Comparison of ENCODE assay signal across 7 cellular contexts in the genomic region with DNA sequence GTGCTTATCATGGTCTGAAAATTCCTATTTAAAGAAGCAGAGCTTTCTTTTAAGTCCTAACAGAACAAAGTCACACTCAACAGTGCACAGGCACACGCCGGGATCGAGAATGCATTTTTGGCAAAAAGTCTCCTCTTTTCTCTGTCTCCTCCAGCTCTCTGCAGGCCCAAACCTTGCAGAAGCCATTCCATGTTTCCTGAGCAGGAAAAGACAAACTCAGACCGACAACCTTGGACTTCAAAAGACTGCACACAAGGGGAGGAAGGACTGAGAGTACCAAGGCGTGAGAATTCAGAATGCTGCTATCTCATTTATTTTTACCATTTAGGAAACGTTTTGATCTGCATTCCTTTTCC.
DNase-seq lines count a peak whose midpoint lies in the region; ATAC-seq and TF ChIP-seq lines count a peak whose summit lies in the region.

No MANE protein-coding gene starts in this region.

- H3K9me3 ChIP-seq in iPS-18c (ENCODE audit: control insufficient read depth, insufficient read depth, low read length) (no peaks in the 10 kb centered on the region), stomach smooth muscle (ENCODE audit: control insufficient read depth in 2 of 2, low read length in 2 of 2) (no peaks in the 10 kb centered on the region)

- H3K4me3 Mint-ChIP-seq in activated T-helper 1 cell treated with anti-CD3 and anti-CD28 coated beads, Interleukin-12 subunit alpha, Interleukin-12 subunit beta, Interleukin-2, Interleukin-4 antibody, amounts not matched to agents 30 ng/mL and 10 ng/mL and 1 ng/mL, durations not matched to agents 14 hours and 24 hours and 36 hours: peak overlapping the region; percentile 70

- no peaks in the 10 kb centered on the region for H3K27me3 ChIP-seq in stomach smooth muscle (ENCODE audit: control insufficient read depth in 1 of 2, insufficient read depth in 2 of 2, low read length in 2 of 2)

- DNase-seq in HFF-Myc (ENCODE audit: extremely low read depth, low read depth) (no peak), DMS 273 treated with DMSO at 0.1 percent for 48 hours (lab: John Stamatoyannopoulos, UW) (no peak), posterior cingulate gyrus (no peak)
- no peak for DNase-seq in activated T-helper 1 cell treated with anti-CD3 and anti-CD28 coated beads, Interleukin-12 subunit alpha, Interleukin-12 subunit beta, Interleukin-2, Interleukin-4 antibody, amounts not matched to agents 30 ng/mL and 10 ng/mL and 1 ng/mL, durations not matched to agents 14 hours and 24 hours and 36 hours (ENCODE audit: low spot score)

- peaks cover 5% of the 10 kb centered on the region for H3K36me3 Mint-ChIP-seq in activated T-helper 1 cell treated with anti-CD3 and anti-CD28 coated beads, Interleukin-12 subunit alpha, Interleukin-12 subunit beta, Interleukin-2, Interleukin-4 antibody, amounts not matched to agents 30 ng/mL and 10 ng/mL and 1 ng/mL, durations not matched to agents 14 hours and 24 hours and 36 hours (ENCODE audit: low read depth)

- H3K27ac Mint-ChIP-seq in activated T-helper 1 cell treated with anti-CD3 and anti-CD28 coated beads, Interleukin-12 subunit alpha, Interleukin-12 subunit beta, Interleukin-2, Interleukin-4 antibody, amounts not matched to agents 30 ng/mL and 10 ng/mL and 1 ng/mL, durations not matched to agents 14 hours and 24 hours and 36 hours: peak overlapping the region; percentile 93

- ATAC-seq in HG02852 (IDR thresholded peaks at IDR 0.05; ENCODE audit: unreplicated experiment): no peak

- intact Hi-C loops in activated T-helper 1 cell treated with anti-CD3 and anti-CD28 coated beads, Interleukin-12 subunit alpha, Interleukin-12 subunit beta, Interleukin-2, Interleukin-4 antibody, amounts not matched to agents 30 ng/mL and 10 ng/mL and 1 ng/mL, durations not matched to agents 14 hours and 24 hours and 36 hours (cut with micrococcal nuclease): loop anchor here (1.0 to 2.0 kb wide), 7 partner anchors 40 to 1233 kb away; a partner anchor contains a TSS
- intact Hi-C loops in posterior cingulate gyrus (cut with DNase I): loop anchor here (2.0 to 10.0 kb wide), 2 partner anchors 41 to 933 kb away; no protein-coding TSS in a partner anchor

- peak overlapping the region; percentile 82 to 95 for H3K9ac ChIP-seq in stomach smooth muscle (ENCODE audit: low read length in 2 of 2)

- H3K27me3 Mint-ChIP-seq in activated T-helper 1 cell treated with anti-CD3 and anti-CD28 coated beads, Interleukin-12 subunit alpha, Interleukin-12 subunit beta, Interleukin-2, Interleukin-4 antibody, amounts not matched to agents 30 ng/mL and 10 ng/mL and 1 ng/mL, durations not matched to agents 14 hours and 24 hours and 36 hours (ENCODE audit: insufficient read depth): no peaks in the 10 kb centered on the region

- H3K4me1 ChIP-seq in stomach smooth muscle (ENCODE audit: control insufficient read depth, insufficient read depth, low read length): peaks cover 49% of the 10 kb centered on the region

- peak overlapping the region; percentile 99 for H3K27ac ChIP-seq in stomach smooth muscle (ENCODE audit: low read length)

- no peak for TF ChIP-seq CTCF in HFF-Myc (IDR thresholded peaks at IDR 0.05; ENCODE audit: low read depth, low read length, missing control alignments)

- H3K4me3 ChIP-seq in HFF-Myc (replicated peaks; ENCODE audit: low read depth, low read length): peak overlapping the region; percentile 53
- H3K4me3 ChIP-seq in iPS-18c (ENCODE audit: insufficient read depth, low read depth, low read length): peak overlapping the region; percentile 62
- H3K4me3 ChIP-seq in stomach smooth muscle (ENCODE audit: low read length in 2 of 2): peak overlapping the region; percentile 50 to 82

- peaks cover 74% of the 10 kb centered on the region for H3K4me1 Mint-ChIP-seq in activated T-helper 1 cell treated with anti-CD3 and anti-CD28 coated beads, Interleukin-12 subunit alpha, Interleukin-12 subunit beta, Interleukin-2, Interleukin-4 antibody, amounts not matched to agents 30 ng/mL and 10 ng/mL and 1 ng/mL, durations not matched to agents 14 hours and 24 hours and 36 hours (ENCODE audit: low read depth)

- peaks cover 4% of the 10 kb centered on the region for H3K9me3 Mint-ChIP-seq in activated T-helper 1 cell treated with anti-CD3 and anti-CD28 coated beads, Interleukin-12 subunit alpha, Interleukin-12 subunit beta, Interleukin-2, Interleukin-4 antibody, amounts not matched to agents 30 ng/mL and 10 ng/mL and 1 ng/mL, durations not matched to agents 14 hours and 24 hours and 36 hours

- no peaks in the 10 kb centered on the region for H3K36me3 ChIP-seq in stomach smooth muscle (ENCODE audit: control insufficient read depth in 2 of 2, insufficient read depth in 2 of 2, low read length in 2 of 2)
